1 cellular context compared by ENCODE assay signal in the genomic region with DNA sequence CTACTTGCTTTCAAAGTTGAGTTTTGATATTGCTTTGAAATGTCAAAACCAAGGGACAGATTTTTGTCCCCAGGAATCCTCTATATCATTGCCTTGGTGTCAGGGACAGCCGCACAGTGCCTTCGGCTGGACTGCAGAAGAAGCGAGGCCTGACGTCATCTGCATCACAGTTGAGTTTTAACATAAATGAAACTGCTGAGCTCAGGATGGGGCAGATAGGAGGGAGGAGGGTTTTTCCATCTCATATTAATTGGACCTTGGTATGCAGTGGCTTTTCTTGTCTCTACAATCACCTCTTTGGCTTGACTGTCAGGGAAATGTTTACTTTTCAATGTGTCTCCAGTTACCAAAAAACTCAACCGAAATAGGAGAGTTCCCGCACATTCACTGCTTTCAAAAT.
TF ChIP-seq lines count a peak whose summit lies in the region.

No MANE protein-coding gene starts in this region.

TF ChIP-seq in IMR-90, 13 proteins besides CTCF, POLR2A, EP300 and RAD21:
- TF ChIP-seq FOS (IDR thresholded peaks at IDR 0.05; ENCODE audit: low read depth, low read length) (no peak), BHLHE40 (IDR thresholded peaks at IDR 0.05; ENCODE audit: low read depth, low read length) (no peak), RCOR1 (IDR thresholded peaks at IDR 0.05; ENCODE audit: insufficient replicate concordance, low read length) (no peak), CHD1 (IDR thresholded peaks at IDR 0.05; ENCODE audit: low read depth, low read length) (no peak), CEBPB (IDR thresholded peaks at IDR 0.05; ENCODE audit: low read depth, low read length) (no peak), NFE2L2 (IDR thresholded peaks at IDR 0.05; ENCODE audit: low read depth, low read length) (no peak), MXI1 (IDR thresholded peaks at IDR 0.05; ENCODE audit: borderline replicate concordance, low read depth, low read length) (no peak), MAZ (IDR thresholded peaks at IDR 0.05; ENCODE audit: borderline replicate concordance, low read depth, low read length) (no peak), RFX5 (IDR thresholded peaks at IDR 0.05; ENCODE audit: low read depth, low read length) (no peak), MAFK (IDR thresholded peaks at IDR 0.05; ENCODE audit: low read depth, low read length) (no peak), SMC3 (IDR thresholded peaks at IDR 0.05; ENCODE audit: low read depth, low read length) (no peak)
- TF ChIP-seq, protein P1, sequence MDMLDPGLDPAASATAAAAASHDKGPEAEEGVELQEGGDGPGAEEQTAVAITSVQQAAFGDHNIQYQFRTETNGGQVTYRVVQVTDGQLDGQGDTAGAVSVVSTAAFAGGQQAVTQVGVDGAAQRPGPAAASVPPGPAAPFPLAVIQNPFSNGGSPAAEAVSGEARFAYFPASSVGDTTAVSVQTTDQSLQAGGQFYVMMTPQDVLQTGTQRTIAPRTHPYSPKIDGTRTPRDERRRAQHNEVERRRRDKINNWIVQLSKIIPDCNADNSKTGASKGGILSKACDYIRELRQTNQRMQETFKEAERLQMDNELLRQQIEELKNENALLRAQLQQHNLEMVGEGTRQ (IDR thresholded peaks at IDR 0.05; ENCODE audit: low read depth, low read length): no peak
- TF ChIP-seq, protein P2, sequence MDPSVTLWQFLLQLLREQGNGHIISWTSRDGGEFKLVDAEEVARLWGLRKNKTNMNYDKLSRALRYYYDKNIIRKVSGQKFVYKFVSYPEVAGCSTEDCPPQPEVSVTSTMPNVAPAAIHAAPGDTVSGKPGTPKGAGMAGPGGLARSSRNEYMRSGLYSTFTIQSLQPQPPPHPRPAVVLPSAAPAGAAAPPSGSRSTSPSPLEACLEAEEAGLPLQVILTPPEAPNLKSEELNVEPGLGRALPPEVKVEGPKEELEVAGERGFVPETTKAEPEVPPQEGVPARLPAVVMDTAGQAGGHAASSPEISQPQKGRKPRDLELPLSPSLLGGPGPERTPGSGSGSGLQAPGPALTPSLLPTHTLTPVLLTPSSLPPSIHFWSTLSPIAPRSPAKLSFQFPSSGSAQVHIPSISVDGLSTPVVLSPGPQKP (IDR thresholded peaks at IDR 0.05; ENCODE audit: borderline replicate concordance, low read depth, low read length): no peak
